13 cellular contexts compared by ENCODE assay signal in genomic region chr4:98802673-98803286, GRCh38.
A peak's percentile ranks its signal among the peaks of the same experiment; 100 is the strongest.
DNase-seq lines count a peak whose midpoint lies in the region; ATAC-seq and TF ChIP-seq lines count a peak whose summit lies in the region.
"Had no signal": no experiment of that assay in that cellular context is flagged by ENCODE, and none has a peak within 500 bp of the region (broad histone marks: within the 10 kb centered on the region; RNA-seq: fewer than 3 reads in every experiment).

No MANE protein-coding gene starts in this region.

- dilution Hi-C loops in IMR-90 (cut with HindIII; ENCODE audit: low sequenced_read_pairs, unreplicated experiment): no loop called here

- H4K91ac ChIP-seq in IMR-90 (ENCODE audit: insufficient read depth, low read depth, low read length): no peak overlapping the region

- ATAC-seq in IMR-90 (ENCODE audit: low read depth): no peak; the same call in 1 of the 2 replicates
- ATAC-seq in activated CD4-positive, CD25-positive, alpha-beta regulatory T cell treated with anti-CD3 and anti-CD28 coated beads, Interleukin-2, amount 50 U/mL, for 24 hours: no peak
- ATAC-seq in GM21786 (IDR thresholded peaks at IDR 0.05; ENCODE audit: unreplicated experiment): no peak

- no peak overlapping the region for H2AK5ac ChIP-seq in IMR-90 (ENCODE audit: low read depth, low read length)

- no peak for TF ChIP-seq RAD21 in IMR-90 (IDR thresholded peaks at IDR 0.05; ENCODE audit: low read length)

- CTCF ChIA-PET in IMR-90 (lab: Yijun Ruan, JAX): no interaction called here

- intact Hi-C loops in IMR-90 (cut with micrococcal nuclease): no loop called here

- H3K18ac ChIP-seq in IMR-90 (ENCODE audit: low read depth, low read length): no peak overlapping the region

- no peak overlapping the region for H4K8ac ChIP-seq in IMR-90 (ENCODE audit: low read depth in 2 of 2, low read length in 2 of 2)

- POLR2A ChIA-PET in IMR-90 (lab: Charles Lee; ENCODE audit: unreplicated experiment): no interaction called here

- no TSS peak for BruUV-seq in IMR-90 (replicated peaks; lab: Mats Ljungman, UMichigan)

- H3K9me1 ChIP-seq in IMR-90 (ENCODE audit: insufficient read depth, low read length): no peaks in the 10 kb centered on the region

- no peak for TF ChIP-seq POLR2A in IMR-90 (IDR thresholded peaks at IDR 0.05; ENCODE audit: low read depth, low read length)

- peak; percentile 8 for DNase-seq in IMR-90
- DNase-seq in NCI-H774 (lab: John Stamatoyannopoulos, UW): peak; percentile 10
- DNase-seq in dermis blood vessel endothelial cell: peak; percentile 3
- DNase-seq in pons (ENCODE audit: low spot score): peak; percentile 7
- no peak for DNase-seq in NCI-H1092 (lab: John Stamatoyannopoulos, UW)
- DNase-seq: CD8-positive, alpha-beta memory T cell; DMS153; NCI-H1436; SHP77 treated with DMSO at 0.1 percent for 48 hours had no signal

- no peak overlapping the region for H2AK9ac ChIP-seq in IMR-90 (replicated peaks; ENCODE audit: low read depth, low read length, poor library complexity)

- H3K27ac ChIP-seq in IMR-90 (ENCODE audit: insufficient read depth, low read length): no peak overlapping the region
- H3K27ac ChIP-seq: BLaER1 had no signal

- H3K14ac ChIP-seq in IMR-90 (replicated peaks; ENCODE audit: low read depth, low read length): no peak overlapping the region

- H2BK5ac ChIP-seq in IMR-90 (ENCODE audit: low read depth, low read length, poor library complexity, severe bottlenecking): no peak overlapping the region

- no peak overlapping the region for H4K5ac ChIP-seq in IMR-90 (ENCODE audit: low read depth, low read length)

- H4K20me1 ChIP-seq in IMR-90 (ENCODE audit: insufficient read depth, low read length): no peaks in the 10 kb centered on the region
- H4K20me1 ChIP-seq: BLaER1 had no signal

- H3K23ac ChIP-seq in IMR-90 (ENCODE audit: low read depth, low read length): no peak overlapping the region

- peaks cover 7% of the 10 kb centered on the region for H3K27me3 ChIP-seq in IMR-90 (ENCODE audit: control insufficient read depth, insufficient read depth, low read length)
- H3K27me3 ChIP-seq: BLaER1 had no signal

- WGBS in IMR-90 (ENCODE audit: extremely low coverage in 2 of 2, insufficient read length in 1 of 2), 2 experiments: 40% methylated on average over 1 of the region's 2 CpGs; no CpG with 5 or more reads in 1 of the 2 experiments

- H3K4me1 ChIP-seq in IMR-90 (ENCODE audit: control insufficient read depth, insufficient read depth, low read length): no peaks in the 10 kb centered on the region
- H3K4me1 ChIP-seq: BLaER1, HAP-1 had no signal

- H3K36me3 ChIP-seq in IMR-90 (ENCODE audit: control insufficient read depth, insufficient read depth, low read length): no peaks in the 10 kb centered on the region
- H3K36me3 ChIP-seq: BLaER1, HAP-1 had no signal

- no peak overlapping the region for H3K4me3 ChIP-seq in IMR-90 (ENCODE audit: insufficient read depth, low read depth, low read length)
- H3K4me3 ChIP-seq: BLaER1, HAP-1 had no signal

- no peak overlapping the region for H3K4me2 ChIP-seq in IMR-90 (ENCODE audit: low read depth, low read length)
- H3K4me2 ChIP-seq: BLaER1 had no signal

- H2BK15ac ChIP-seq in IMR-90 (ENCODE audit: low read depth, low read length): no peak overlapping the region

- no peaks in the 10 kb centered on the region for H3K79me1 ChIP-seq in IMR-90 (ENCODE audit: low read depth in 1 of 2, low read length in 2 of 2)

- no peak for TF ChIP-seq CTCF in IMR-90 (conservative IDR thresholded peaks at IDR 0.05; ENCODE audit: low read depth, low read length)

- H3K9ac ChIP-seq in IMR-90 (ENCODE audit: low read depth, low read length): no peak overlapping the region
- H3K9ac ChIP-seq: BLaER1 had no signal

- no peak overlapping the region for H3K4ac ChIP-seq in IMR-90 (ENCODE audit: low read depth, low read length)

- H3K9me3 ChIP-seq in IMR-90 (ENCODE audit: control insufficient read depth, insufficient read depth, low read length): no peaks in the 10 kb centered on the region
- H3K9me3 ChIP-seq: BLaER1, HAP-1 had no signal

- no peak overlapping the region for H3K56ac ChIP-seq in IMR-90 (ENCODE audit: extremely low read depth, insufficient read depth, low read length)

- no peak overlapping the region for H2AFZ ChIP-seq in IMR-90 (replicated peaks; ENCODE audit: low read length, poor library complexity)

- H2BK120ac ChIP-seq in IMR-90 (ENCODE audit: low read depth, low read length): no peak overlapping the region

- no peak overlapping the region for H2BK20ac ChIP-seq in IMR-90 (ENCODE audit: low read depth, low read length)

- in situ Hi-C loops in IMR-90 (cut with MboI; ENCODE audit: low sequenced_read_pairs): no loop called here

TF ChIP-seq in IMR-90, 13 proteins besides CTCF, POLR2A, EP300 and RAD21:
- TF ChIP-seq, protein P1, sequence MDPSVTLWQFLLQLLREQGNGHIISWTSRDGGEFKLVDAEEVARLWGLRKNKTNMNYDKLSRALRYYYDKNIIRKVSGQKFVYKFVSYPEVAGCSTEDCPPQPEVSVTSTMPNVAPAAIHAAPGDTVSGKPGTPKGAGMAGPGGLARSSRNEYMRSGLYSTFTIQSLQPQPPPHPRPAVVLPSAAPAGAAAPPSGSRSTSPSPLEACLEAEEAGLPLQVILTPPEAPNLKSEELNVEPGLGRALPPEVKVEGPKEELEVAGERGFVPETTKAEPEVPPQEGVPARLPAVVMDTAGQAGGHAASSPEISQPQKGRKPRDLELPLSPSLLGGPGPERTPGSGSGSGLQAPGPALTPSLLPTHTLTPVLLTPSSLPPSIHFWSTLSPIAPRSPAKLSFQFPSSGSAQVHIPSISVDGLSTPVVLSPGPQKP (IDR thresholded peaks at IDR 0.05; ENCODE audit: borderline replicate concordance, low read depth, low read length): no peak
- TF ChIP-seq BHLHE40 (IDR thresholded peaks at IDR 0.05; ENCODE audit: low read depth, low read length): no peak
- no peak for TF ChIP-seq CEBPB (IDR thresholded peaks at IDR 0.05; ENCODE audit: low read depth, low read length)
- no peak for TF ChIP-seq MAFK (IDR thresholded peaks at IDR 0.05; ENCODE audit: low read depth, low read length)
- no peak for TF ChIP-seq NFE2L2 (IDR thresholded peaks at IDR 0.05; ENCODE audit: low read depth, low read length)
- TF ChIP-seq, protein P2, sequence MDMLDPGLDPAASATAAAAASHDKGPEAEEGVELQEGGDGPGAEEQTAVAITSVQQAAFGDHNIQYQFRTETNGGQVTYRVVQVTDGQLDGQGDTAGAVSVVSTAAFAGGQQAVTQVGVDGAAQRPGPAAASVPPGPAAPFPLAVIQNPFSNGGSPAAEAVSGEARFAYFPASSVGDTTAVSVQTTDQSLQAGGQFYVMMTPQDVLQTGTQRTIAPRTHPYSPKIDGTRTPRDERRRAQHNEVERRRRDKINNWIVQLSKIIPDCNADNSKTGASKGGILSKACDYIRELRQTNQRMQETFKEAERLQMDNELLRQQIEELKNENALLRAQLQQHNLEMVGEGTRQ (IDR thresholded peaks at IDR 0.05; ENCODE audit: low read depth, low read length): no peak
- no peak for TF ChIP-seq FOS (IDR thresholded peaks at IDR 0.05; ENCODE audit: low read depth, low read length)
- no peak for TF ChIP-seq RCOR1 (IDR thresholded peaks at IDR 0.05; ENCODE audit: insufficient replicate concordance, low read length)
- TF ChIP-seq MXI1 (IDR thresholded peaks at IDR 0.05; ENCODE audit: borderline replicate concordance, low read depth, low read length): no peak
- no peak for TF ChIP-seq CHD1 (IDR thresholded peaks at IDR 0.05; ENCODE audit: low read depth, low read length)
